In genomic region chr12:45050331-45050750, GRCh38 we compare ENCODE assay signal across 17 cellular contexts. TPM values are rescaled to one million over a fixed set of nuclear protein-coding genes. Genes with fewer than 3 reads are reported as not detected.
DNase-seq lines count a peak whose midpoint lies in the region; ATAC-seq, FAIRE-seq and TF ChIP-seq lines count a peak whose summit lies in the region.
"Had no signal": no experiment of that assay in that cellular context is flagged by ENCODE, and none has a peak within 500 bp of the region (broad histone marks: within the 10 kb centered on the region; RNA-seq: fewer than 3 reads in every experiment).

No MANE protein-coding gene starts in this region.

- peak overlapping the region in 1 of 3 experiments; percentile 43 for H3K4me3 ChIP-seq in mammary epithelial cell (replicated peaks in 1 of 3; ENCODE audit: insufficient read depth in 1 of 3, low read depth in 2 of 3, low read length in 3 of 3)
- peak overlapping the region in 1 of 2 donors; percentile 13 for H3K4me3 ChIP-seq in kidney (ENCODE audit: low read length in 2 of 2)

- H3K4me1 Mint-ChIP-seq in stimulated activated effector memory CD8-positive, alpha-beta T cell treated with anti-CD3 and anti-CD28 coated beads, Interleukin-12 subunit alpha, Interleukin-12 subunit beta, amount 100 ng/mL, for 72 hours: no peaks in the 10 kb centered on the region

- no peak overlapping the region for H3K27ac Mint-ChIP-seq in stimulated activated effector memory CD8-positive, alpha-beta T cell treated with anti-CD3 and anti-CD28 coated beads, Interleukin-12 subunit alpha, Interleukin-12 subunit beta, amount 100 ng/mL, for 72 hours
- H3K27ac Mint-ChIP-seq: naive thymus-derived CD8-positive, alpha-beta T cell had no signal

- DNase-seq in DMS53 (lab: John Stamatoyannopoulos, UW) (peak; percentile 64), DMS53 treated with DMSO at 0.1 percent for 48 hours (lab: John Stamatoyannopoulos, UW; ENCODE audit: unreplicated experiment) (no peak), mammary epithelial cell (no peak), kidney (peak; percentile 45), NCI-H1417 (lab: John Stamatoyannopoulos, UW) (no peak), H4 (ENCODE audit: low spot score) (no peak)
- no peak for DNase-seq in stimulated activated effector memory CD8-positive, alpha-beta T cell treated with anti-CD3 and anti-CD28 coated beads, Interleukin-12 subunit alpha, Interleukin-12 subunit beta, amount 100 ng/mL, for 72 hours (ENCODE audit: low spot score in 2 of 2)
- DNase-seq: activated gamma-delta T cell; DND-41; naive thymus-derived CD8-positive, alpha-beta T cell; NCI-H2171 treated with DMSO at 0.1 percent for 48 hours; Peyer's patch; stimulated activated CD4-positive, alpha-beta T cell treated with anti-CD3 and anti-CD28 coated beads, Interleukin-4, amount 100 ng/mL, for 24 hours had no signal

- BruUV-seq in mammary epithelial cell (replicated peaks; lab: Mats Ljungman, UMichigan): no TSS peak

- no peaks in the 10 kb centered on the region for H4K20me1 ChIP-seq in mammary epithelial cell (ENCODE audit: insufficient read depth, low read length)

- peaks cover 30% of the 10 kb centered on the region for H3K27me3 ChIP-seq in mammary epithelial cell (ENCODE audit: insufficient read depth, low read length)

- peaks cover 14% of the 10 kb centered on the region for H3K4me1 ChIP-seq in mammary epithelial cell (ENCODE audit: insufficient read depth, low read length)
- no peaks in the 10 kb centered on the region for H3K4me1 ChIP-seq in kidney (ENCODE audit: control insufficient read depth in 1 of 2, insufficient read depth in 1 of 2, low read depth in 1 of 2, low read length in 2 of 2)

- H3K27ac ChIP-seq in mammary epithelial cell (ENCODE audit: insufficient read depth, low read depth, low read length) (no peak overlapping the region), kidney (ENCODE audit: low read depth in 2 of 2, low read length in 2 of 2) (no peak overlapping the region)
- H3K27ac ChIP-seq: Peyer's patch had no signal

- no peaks in the 10 kb centered on the region for H3K79me2 ChIP-seq in mammary epithelial cell (ENCODE audit: insufficient read depth, low read length)

- no peak overlapping the region for H3K9ac ChIP-seq in mammary epithelial cell (ENCODE audit: insufficient read depth, low read length)
- no peak overlapping the region for H3K9ac ChIP-seq in kidney (ENCODE audit: low read length in 2 of 2)

- TF ChIP-seq CTCF in mammary epithelial cell (conservative IDR thresholded peaks at IDR 0.05 in 1 of 2, IDR thresholded peaks at IDR 0.05 in 1 of 2; ENCODE audit: extremely low read depth in 1 of 2, insufficient read depth in 1 of 2, low read depth in 1 of 2, low read length in 2 of 2) (no peak), kidney (IDR thresholded peaks at IDR 0.05; ENCODE audit: borderline replicate concordance, extremely low read depth, insufficient read depth) (no peak)

- dilution Hi-C loops in mammary epithelial cell (cut with HindIII; ENCODE audit: low sequenced_read_pairs): no loop called here

- ATAC-seq in stimulated activated effector memory CD8-positive, alpha-beta T cell treated with anti-CD3 and anti-CD28 coated beads, Interleukin-12 subunit alpha, Interleukin-12 subunit beta, amount 100 ng/mL, for 72 hours: peak; percentile 21
- ATAC-seq in HG03135 (IDR thresholded peaks at IDR 0.05; ENCODE audit: unreplicated experiment): no peak
- ATAC-seq: naive thymus-derived CD8-positive, alpha-beta T cell had no signal

- CTCF ChIA-PET in mammary epithelial cell (lab: Charles Lee; ENCODE audit: low non-redundant PET): no interaction called here

- H3K9me3 ChIP-seq in mammary epithelial cell (replicated peaks; ENCODE audit: insufficient read depth, low read length) (no peaks in the 10 kb centered on the region), kidney (ENCODE audit: control insufficient read depth in 1 of 2, low read length in 2 of 2) (no peaks in the 10 kb centered on the region)
- H3K9me3 ChIP-seq: Peyer's patch had no signal

- FAIRE-seq in kidney (lab: Jason Lieb, UNC): no peak
- FAIRE-seq: A204.1 had no signal

- in situ Hi-C loops in mammary epithelial cell (cut with MboI; ENCODE audit: low sequenced_read_pairs in 2 of 2): no loop called here

- no peaks in the 10 kb centered on the region for H3K36me3 ChIP-seq in mammary epithelial cell (ENCODE audit: insufficient read depth, low read length)
- H3K36me3 ChIP-seq in kidney (ENCODE audit: control insufficient read depth in 1 of 2, insufficient read depth in 2 of 2, low read length in 2 of 2): no peaks in the 10 kb centered on the region
- H3K36me3 ChIP-seq: Peyer's patch had no signal

- peak overlapping the region; percentile 12 for H2AFZ ChIP-seq in mammary epithelial cell (ENCODE audit: low read depth, low read length)

- H3K4me2 ChIP-seq in mammary epithelial cell (ENCODE audit: insufficient read depth, low read depth, low read length): peak overlapping the region; percentile 81

- H3K4me3 Mint-ChIP-seq in stimulated activated effector memory CD8-positive, alpha-beta T cell treated with anti-CD3 and anti-CD28 coated beads, Interleukin-12 subunit alpha, Interleukin-12 subunit beta, amount 100 ng/mL, for 72 hours: no peak overlapping the region

- H3K36me3 Mint-ChIP-seq in stimulated activated effector memory CD8-positive, alpha-beta T cell treated with anti-CD3 and anti-CD28 coated beads, Interleukin-12 subunit alpha, Interleukin-12 subunit beta, amount 100 ng/mL, for 72 hours: no peaks in the 10 kb centered on the region
- H3K36me3 Mint-ChIP-seq: naive thymus-derived CD8-positive, alpha-beta T cell had no signal

- no peaks in the 10 kb centered on the region for H3K9me3 Mint-ChIP-seq in stimulated activated effector memory CD8-positive, alpha-beta T cell treated with anti-CD3 and anti-CD28 coated beads, Interleukin-12 subunit alpha, Interleukin-12 subunit beta, amount 100 ng/mL, for 72 hours
- H3K9me3 Mint-ChIP-seq: naive thymus-derived CD8-positive, alpha-beta T cell had no signal

- WGBS in mammary epithelial cell (ENCODE audit: low coverage, missing lambda C conversion rate): 9% methylated on average over 11 of the region's 38 CpGs

- intact Hi-C loops in mammary epithelial cell (cut with micrococcal nuclease) (no loop called here), kidney (cut with DNase I) (no loop called here)

RNA-seq across cellular contexts. Expression of gene DBX2, which starts 0.6 kb away (rescaled TPM):
- total RNA-seq in mammary epithelial cell: not detected
- polyA plus RNA-seq in mammary epithelial cell: not detected
- not detected for polyA minus RNA-seq in mammary epithelial cell
- total RNA-seq in kidney: not detected
- polyA plus RNA-seq in kidney (ENCODE audit: insufficient read depth, low read depth, low replicate concordance): not detected
- not detected in 2 replicates for total RNA-seq in H4 (2014; rRNA removed; shearing (Covaris generic))
- total RNA-seq: dermis microvascular lymphatic vessel endothelial cell; LHCN-M2; naive thymus-derived CD8-positive, alpha-beta T cell; Peyer's patch had no signal
- polyA plus RNA-seq: naive thymus-derived CD8-positive, alpha-beta T cell had no signal

Comparison
In these comparisons a context has a peak if more than half of its experiments do, and no peak if none do; other contexts are left out.
1. DNase-seq: peak in DMS53 (single experiment) and kidney (single experiment); none in DMS53 treated with DMSO at 0.1 percent for 48 hours (single experiment), mammary epithelial cell (single experiment), stimulated activated effector memory CD8-positive, alpha-beta T cell treated with anti-CD3 and anti-CD28 coated beads, Interleukin-12 subunit alpha, Interleukin-12 subunit beta, amount 100 ng/mL, for 72 hours (0 of 2), NCI-H1417 (0 of 3) and H4 (single experiment).